Comparison of ENCODE assay signal across 9 cellular contexts in the genomic region with DNA sequence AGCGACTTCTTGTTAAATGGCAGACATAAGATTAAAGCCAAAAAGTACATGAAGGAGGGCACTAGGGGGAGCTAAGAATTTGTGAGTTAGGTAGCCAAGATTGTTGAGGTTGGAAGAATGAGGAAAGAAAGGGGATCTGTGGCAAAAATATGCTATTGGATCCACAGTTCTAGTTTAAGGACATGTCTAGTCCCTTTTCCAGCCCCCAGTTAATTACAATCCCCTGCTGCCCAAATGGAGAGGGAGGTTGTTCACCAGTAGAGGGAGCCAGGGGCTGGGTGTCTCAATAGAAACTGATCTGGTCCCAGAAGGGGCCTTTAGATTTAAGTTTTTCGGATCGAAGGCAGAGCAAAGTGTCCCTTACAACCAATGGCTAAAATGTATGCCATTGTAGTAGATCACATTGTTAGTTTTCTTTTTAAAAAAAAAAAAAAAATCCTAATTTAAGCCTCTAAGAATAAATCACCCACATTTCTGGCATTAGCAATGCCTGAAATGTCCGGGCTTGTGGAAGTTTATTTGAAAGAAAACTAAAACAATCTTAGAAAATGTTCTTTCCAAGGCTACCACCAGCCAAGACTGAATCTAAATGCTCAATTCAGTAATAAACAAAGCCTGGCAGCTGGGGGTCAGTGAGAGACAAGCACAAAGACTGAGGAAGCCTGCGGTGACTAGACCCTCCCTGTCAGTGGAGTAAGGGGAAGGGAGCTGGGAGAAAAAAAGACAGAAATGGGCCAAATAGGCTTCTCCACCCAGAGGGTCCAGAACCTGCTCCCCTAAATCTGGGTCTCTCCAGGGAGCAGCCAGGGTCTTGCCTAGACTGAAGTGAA. TPM values are rescaled to one million over a fixed set of nuclear protein-coding genes. Genes with fewer than 3 reads are reported as not detected.
A peak's percentile ranks its signal among the peaks of the same experiment; 100 is the strongest.
DNase-seq lines count a peak whose midpoint lies in the region; ATAC-seq, FAIRE-seq and TF ChIP-seq lines count a peak whose summit lies in the region.
"Had no signal": no experiment of that assay in that cellular context is flagged by ENCODE, and none has a peak within 500 bp of the region (broad histone marks: within the 10 kb centered on the region; RNA-seq: fewer than 3 reads in every experiment).

No MANE protein-coding gene starts in this region.

- H3K79me2 ChIP-seq in HCT116 (ENCODE audit: insufficient read depth, low read length) (no peaks in the 10 kb centered on the region), HepG2 (ENCODE audit: insufficient read depth, low read length) (no peaks in the 10 kb centered on the region)

- H3K4me1 ChIP-seq in A673 (ENCODE audit: insufficient read depth, low read length, poor library complexity, severe bottlenecking) (peaks cover 25% of the 10 kb centered on the region), HCT116 (ENCODE audit: control insufficient read depth in 1 of 2, insufficient read depth in 2 of 2, low read length in 2 of 2) (no peaks in the 10 kb centered on the region), HepG2 (ENCODE audit: insufficient read depth, low read length) (no peaks in the 10 kb centered on the region)

- TF ChIP-seq RAD21 in HCT116 (IDR thresholded peaks at IDR 0.05; ENCODE audit: low read depth) (peak; percentile 37; the same call in 1 of the 2 replicates), HepG2 (CRISPR knock-in tag; IDR thresholded peaks at IDR 0.05) (no peak)

- H3K4me2 ChIP-seq in HCT116 (ENCODE audit: low read length) (no peak overlapping the region), HepG2 (ENCODE audit: low read depth, low read length) (no peak overlapping the region)

- H2AFZ ChIP-seq in HCT116 (ENCODE audit: low read depth, low read length, poor library complexity, severe bottlenecking) = no peak overlapping the region
- no peak overlapping the region for H2AFZ ChIP-seq in HepG2 (ENCODE audit: low read length)

- peak; percentile 90 for TF ChIP-seq CTCF in A673 (conservative IDR thresholded peaks at IDR 0.05; ENCODE audit: low read depth, low read length)
- TF ChIP-seq CTCF in HCT116 (IDR thresholded peaks at IDR 0.05 in 2 of 3, conservative IDR thresholded peaks at IDR 0.05 in 1 of 3; ENCODE audit: borderline replicate concordance in 1 of 3, insufficient read depth in 1 of 3, low read depth in 2 of 3, low read length in 2 of 3) = peak; percentile 78 to 95 (median 94)
- peak; percentile 57 for TF ChIP-seq CTCF in HepG2 (CRISPR knock-in tag; IDR thresholded peaks at IDR 0.05)

- H3K9me3 ChIP-seq in A673 (ENCODE audit: low read depth, low read length, poor library complexity, severe bottlenecking) = no peaks in the 10 kb centered on the region
- no peaks in the 10 kb centered on the region for H3K9me3 ChIP-seq in HCT116 (ENCODE audit: control insufficient read depth in 1 of 2, insufficient read depth in 1 of 2, low read depth in 1 of 2, low read length in 2 of 2)
- H3K9me3 ChIP-seq in HepG2 (ENCODE audit: low read length) = no peaks in the 10 kb centered on the region

- TF ChIP-seq POLR2A in HCT116 (IDR thresholded peaks at IDR 0.05; ENCODE audit: borderline replicate concordance, extremely low read depth, insufficient read depth, insufficient read length) (no peak), HepG2 (IDR thresholded peaks at IDR 0.05; ENCODE audit: insufficient read depth in 1 of 2, low read depth in 2 of 2, low read length in 2 of 2) (no peak)

- DNase-seq in A673 (ENCODE audit: low spot score) (peak; percentile 69), HCT116 (ENCODE audit: low read depth, low spot score) (peak; percentile 18), astrocyte of the hippocampus (ENCODE audit: low read depth, low spot score) (peak; percentile 81), HepG2 (ENCODE audit: low spot score) (peak; percentile 16), NCI-H2196 (lab: John Stamatoyannopoulos, UW; ENCODE audit: unreplicated experiment) (no peak)
- DNase-seq in stimulated activated CD4-positive, alpha-beta T cell treated with anti-CD3 and anti-CD28 coated beads, Interleukin-4, amount 100 ng/mL, for 1 hour = no peak
- DNase-seq in activated naive CD4-positive, alpha-beta T cell (lab: John Stamatoyannopoulos, UW) = no peak
- DNase-seq: activated naive CD8-positive, alpha-beta T cell treated with anti-CD3 and anti-CD28 coated beads, Interleukin-2, amount 10 ng/mL, durations not matched to agents 7 days and 5 days had no signal

- in situ Hi-C loops in HepG2 (cut with HindIII; ENCODE audit: extremely low pct_ligation_motif_present, low pct_unique_long_range_greater_than_20kb) = loop anchor here (10.0 kb wide), 1 partner anchor 109 kb away; no protein-coding TSS in a partner anchor

- intact Hi-C loops in A673 (cut with micrococcal nuclease; ENCODE audit: unreplicated experiment) = loop anchor here (2.0 to 5.0 kb wide), 2 partner anchors 103 to 162 kb away; no protein-coding TSS in a partner anchor
- intact Hi-C loops in HCT116 (cut with micrococcal nuclease) = loop anchor here (1.0 to 5.0 kb wide), 3 partner anchors 42 to 144 kb away; no protein-coding TSS in a partner anchor
- intact Hi-C loops in HepG2 (cut with micrococcal nuclease; ENCODE audit: unreplicated experiment) = loop anchor here (1.0 to 2.0 kb wide), 3 partner anchors 41 to 144 kb away; no protein-coding TSS in a partner anchor

- H4K20me1 ChIP-seq in HCT116 (ENCODE audit: insufficient read depth) = no peaks in the 10 kb centered on the region
- H4K20me1 ChIP-seq in HepG2 (ENCODE audit: insufficient read depth, low read length) = no peaks in the 10 kb centered on the region

- TF ChIP-seq EP300 in HepG2 (IDR thresholded peaks at IDR 0.05; ENCODE audit: low read depth in 2 of 2, low read length in 2 of 2) (no peak), HepG2 (CRISPR knock-in tag; IDR thresholded peaks at IDR 0.05; ENCODE audit: borderline replicate concordance) (no peak)

- POLR2A ChIA-PET in A673 (lab: Charles Lee; ENCODE audit: low non-redundant PET) (interaction anchor here (0.6 kb wide), 1 partner anchor 11 kb away, joined by 3 read pairs; no protein-coding TSS in a partner anchor), HCT116 (lab: Charles Lee) (no interaction called here), HepG2 (lab: Yijun Ruan, JAX) (no interaction called here)

- ATAC-seq in HCT116 = peak; percentile 86
- ATAC-seq in HepG2 = peak; percentile 72
- no peak for ATAC-seq in GM19463 (IDR thresholded peaks at IDR 0.05; ENCODE audit: unreplicated experiment)

- no TSS peak for BruUV-seq in A673 (replicated peaks; lab: Mats Ljungman, UMichigan)
- BruUV-seq in HCT116 (replicated peaks; lab: Mats Ljungman, UMichigan) = no TSS peak
- BruUV-seq in HepG2 (replicated peaks; lab: Mats Ljungman, UMichigan) = no TSS peak

- H3K4me3 ChIP-seq in A673 (ENCODE audit: low read depth, low read length, poor library complexity, severe bottlenecking) (no peak overlapping the region), HCT116 (replicated peaks in 1 of 2; ENCODE audit: low read depth in 1 of 2, low read length in 2 of 2) (no peak overlapping the region), HepG2 (replicated peaks in 1 of 3; ENCODE audit: insufficient read depth in 1 of 3, low read depth in 2 of 3, low read length in 3 of 3) (no peak overlapping the region)

- FAIRE-seq in HepG2 (lab: Jason Lieb, UNC) = no peak

- H3K27ac ChIP-seq in A673 (ENCODE audit: low read depth, low read length, poor library complexity, severe bottlenecking) (no peak overlapping the region), HCT116 (ENCODE audit: low read depth, low read length) (no peak overlapping the region), HepG2 (ENCODE audit: extremely low read length, insufficient read depth, low read length) (no peak overlapping the region)

- RAD21 ChIA-PET in HCT116 (lab: Charles Lee; ENCODE audit: low non-redundant PET in 1 of 2, low total read pairs in 2 of 2, uncharacterized antibody in 2 of 2, unreplicated experiment in 2 of 2) = no interaction called here

- H3K9ac ChIP-seq in HCT116 (ENCODE audit: low read length) (no peak overlapping the region), HepG2 (ENCODE audit: insufficient read depth, low read depth, low read length) (no peak overlapping the region)

- CTCF ChIA-PET in A673 (lab: Charles Lee) = interaction anchor here (0.6 to 2.4 kb wide), 4 partner anchors 13 to 108 kb away, joined by 3 to 9 read pairs (median 4); no protein-coding TSS in a partner anchor
- CTCF ChIA-PET in HCT116 (lab: Charles Lee) = interaction anchor here (0.7 to 3.3 kb wide), 16 partner anchors 9 to 146 kb away, joined by 3 to 19 read pairs (median 4); no protein-coding TSS in a partner anchor
- CTCF ChIA-PET in HepG2 (lab: Yijun Ruan, JAX; ENCODE audit: low intra/inter-chr PET ratio, low total read pairs) = interaction anchor here (1.3 to 1.5 kb wide), 3 partner anchors 41 to 108 kb away, joined by 3 to 10 read pairs (median 5); no protein-coding TSS in a partner anchor

- WGBS in HepG2 (ENCODE audit: low lambda C conversion rate) = 34% methylated on average over 5 of the region's 5 CpGs

- H3K27me3 ChIP-seq in A673 (replicated peaks; ENCODE audit: insufficient read depth, low read depth, low read length, poor library complexity) = peaks cover 15% of the 10 kb centered on the region
- peaks cover 81% of the 10 kb centered on the region for H3K27me3 ChIP-seq in HCT116 (ENCODE audit: insufficient read depth, low read length)
- H3K27me3 ChIP-seq in HepG2 (ENCODE audit: control insufficient read depth in 1 of 2, insufficient read depth in 2 of 2, low read length in 2 of 2) = no peaks in the 10 kb centered on the region; a peak in 1 of 5 replicates

- H3K36me3 ChIP-seq in A673 (ENCODE audit: insufficient read depth, low read length, poor library complexity, severe bottlenecking) (no peaks in the 10 kb centered on the region), HCT116 (ENCODE audit: control insufficient read depth in 1 of 2, insufficient read depth in 2 of 2, low read length in 2 of 2) (no peaks in the 10 kb centered on the region), HepG2 (replicated peaks in 1 of 2; ENCODE audit: control insufficient read depth in 1 of 2, insufficient read depth in 2 of 2, low read length in 2 of 2) (no peaks in the 10 kb centered on the region)

- no peaks in the 10 kb centered on the region for H3K9me2 ChIP-seq in HCT116 (ENCODE audit: insufficient read depth)

RNA-seq across cellular contexts. Expression of a gene that starts 7.1 kb away (rescaled TPM):
- total RNA-seq in A673 (2021) (2.5 and 2.7 TPM in 2 replicates), HCT116 (2021; ENCODE audit: unreplicated experiment) (0.07 TPM), HepG2 (2016; rRNA removed; fragmentation: Illumina TruSeq; extraction: Trizol) (not detected in 2 replicates)
- polyA plus RNA-seq in HCT116 (2012) = 0.04 TPM in 1 of 2 replicates, not detected in the other
- total RNA-seq in HepG2 (2016; cell fraction: cytosol; rRNA removed; fragmentation: Illumina TruSeq; extraction: Trizol; ENCODE audit: low read depth) = not detected in 2 replicates
- not detected in 2 replicates for total RNA-seq in HepG2 (2016; cell fraction: insoluble cytoplasmic fraction; rRNA removed; fragmentation: Illumina TruSeq; extraction: Trizol)
- not detected in 2 replicates for total RNA-seq in HepG2 (2016; cell fraction: membrane; rRNA removed; fragmentation: Illumina TruSeq; extraction: Trizol)
- not detected in 2 replicates for total RNA-seq in HepG2 (2016; cell fraction: nucleus; rRNA removed; fragmentation: Illumina TruSeq; extraction: Trizol)
- polyA plus RNA-seq in HepG2 (2011; rRNA removed) = not detected in 2 replicates
- not detected in 2 replicates for polyA plus RNA-seq in HepG2 (2011; cell fraction: cytosol; rRNA removed)
- polyA plus RNA-seq in HepG2 (2011; cell fraction: nucleus; rRNA removed) = not detected in 2 replicates
- 0.05 TPM in 1 of 2 replicates, not detected in the other for polyA plus RNA-seq in HepG2 (2012)
- not detected in 2 replicates for polyA plus RNA-seq in HepG2 (2016; cell fraction: cytosol; fragmentation: Illumina TruSeq; extraction: Trizol; ENCODE audit: low read depth)
- not detected in 2 replicates for polyA plus RNA-seq in HepG2 (2016; cell fraction: insoluble cytoplasmic fraction; fragmentation: Illumina TruSeq; extraction: Trizol; ENCODE audit: low read depth)
- not detected in 2 replicates for polyA plus RNA-seq in HepG2 (2016; cell fraction: membrane; fragmentation: Illumina TruSeq; extraction: Trizol; ENCODE audit: low read depth)
- polyA plus RNA-seq in HepG2 (2016; cell fraction: nucleus; fragmentation: Illumina TruSeq; extraction: Trizol; ENCODE audit: insufficient read depth, low read depth) = not detected in 2 replicates
- polyA minus RNA-seq in HepG2 (2011; rRNA and poly(A)+ RNA removed; ENCODE audit: low replicate concordance) = not detected in 2 replicates
- polyA minus RNA-seq in HepG2 (2011; cell fraction: cytosol; rRNA and poly(A)+ RNA removed) = not detected in 2 replicates
- polyA minus RNA-seq in HepG2 (2011; cell fraction: nucleus; rRNA and poly(A)+ RNA removed) = 0.12 TPM in 1 of 2 replicates, not detected in the other
- total RNA-seq: activated naive CD8-positive, alpha-beta T cell treated with anti-CD3 and anti-CD28 coated beads, Interleukin-2, amount 10 ng/mL, durations not matched to agents 7 days and 5 days had no signal

Comparison
In these comparisons a context has a peak if more than half of its experiments do, and no peak if none do; other contexts are left out.
1. DNase-seq: peak in A673 (single experiment), HCT116 (single experiment), astrocyte of the hippocampus (single experiment) and HepG2 (single experiment); none in stimulated activated CD4-positive, alpha-beta T cell treated with anti-CD3 and anti-CD28 coated beads, Interleukin-4, amount 100 ng/mL, for 1 hour (single experiment), NCI-H2196 (single experiment) and activated naive CD4-positive, alpha-beta T cell (0 of 4).
2. Peak in every context shown above with its lines, with median percentiles within 50 percentile points of each other: CTCF ChIP-seq.